Comparison of ENCODE assay signal across 27 cellular contexts in genomic region chr7:73361340-73361739, GRCh38. TPM values are rescaled to one million over a fixed set of nuclear protein-coding genes. Genes with fewer than 3 reads are reported as not detected.
"Had no signal": no experiment of that assay in that cellular context is flagged by ENCODE, and none has a peak within 500 bp of the region (broad histone marks: within the 10 kb centered on the region; RNA-seq: fewer than 3 reads in every experiment).

No MANE protein-coding gene starts in this region.

- FAIRE-seq: endometrium, frontal cortex had no signal

- H3K27ac Mint-ChIP-seq: nephron progenitor cell; stimulated activated naive B cell treated with anti-CD40 and anti-IgM and Interleukin-4, amounts not matched to agents 10 μg/mL and 1 μg/mL and 100 μg/mL, for 72 hours; stimulated activated naive CD8-positive, alpha-beta T cell treated with anti-CD3 and anti-CD28 coated beads, Interleukin-15, amount 100 ng/mL, for 72 hours had no signal

- H3K27me3 ChIP-seq: dorsolateral prefrontal cortex, testis had no signal

- H3K36me3 ChIP-seq: heart right ventricle, sigmoid colon, transverse colon had no signal

- H3K4me1 ChIP-seq: sigmoid colon had no signal

- H3K9me3 Mint-ChIP-seq: naive thymus-derived CD4-positive, alpha-beta T cell; nephron progenitor cell; stimulated activated naive B cell treated with anti-CD40 and anti-IgM and Interleukin-4, amounts not matched to agents 10 μg/mL and 1 μg/mL and 100 μg/mL, for 72 hours; stimulated activated naive CD8-positive, alpha-beta T cell treated with anti-CD3 and anti-CD28 coated beads, Interleukin-15, amount 100 ng/mL, for 72 hours had no signal

- H3K27ac ChIP-seq: coronary artery, dorsolateral prefrontal cortex, sigmoid colon, skin epidermis, testis, transverse colon had no signal

- DNase-seq: dorsolateral prefrontal cortex; effector CD8-positive, alpha-beta T cell; heart right ventricle; islet precursor cell; mammary epithelial cell; naive thymus-derived CD4-positive, alpha-beta T cell; nephron progenitor cell; sigmoid colon; stimulated activated CD4-positive, alpha-beta T cell treated with anti-CD3 and anti-CD28 coated beads, Interleukin-2, amount 100 ng/mL, for 24 hours; stimulated activated CD4-positive, alpha-beta T cell treated with anti-CD3 and anti-CD28 coated beads, Interleukin-4, amount 100 ng/mL, for 4 hours; stimulated activated naive B cell treated with anti-CD40 and anti-IgM and Interleukin-4, amounts not matched to agents 10 μg/mL and 1 μg/mL and 100 μg/mL, for 72 hours; stimulated activated naive CD8-positive, alpha-beta T cell treated with anti-CD3 and anti-CD28 coated beads, Interleukin-15, amount 100 ng/mL, for 72 hours; testis; transverse colon had no signal

- ATAC-seq: esophagus mucosa; heart right ventricle; left lobe of liver; naive thymus-derived CD4-positive, alpha-beta T cell; stimulated activated naive B cell treated with anti-CD40 and anti-IgM and Interleukin-4, amounts not matched to agents 10 μg/mL and 1 μg/mL and 100 μg/mL, for 72 hours; stimulated activated naive CD8-positive, alpha-beta T cell treated with anti-CD3 and anti-CD28 coated beads, Interleukin-15, amount 100 ng/mL, for 72 hours had no signal

- H3K4me3 ChIP-seq: coronary artery, dorsolateral prefrontal cortex, heart right ventricle, sigmoid colon, skin epidermis, testis, transverse colon had no signal

- H3K36me3 Mint-ChIP-seq: naive thymus-derived CD4-positive, alpha-beta T cell; stimulated activated naive B cell treated with anti-CD40 and anti-IgM and Interleukin-4, amounts not matched to agents 10 μg/mL and 1 μg/mL and 100 μg/mL, for 72 hours had no signal

- H3K9me3 ChIP-seq: heart right ventricle, sigmoid colon, testis, transverse colon had no signal

- H3K4me3 Mint-ChIP-seq: naive thymus-derived CD4-positive, alpha-beta T cell; nephron progenitor cell; stimulated activated naive B cell treated with anti-CD40 and anti-IgM and Interleukin-4, amounts not matched to agents 10 μg/mL and 1 μg/mL and 100 μg/mL, for 72 hours; stimulated activated naive CD8-positive, alpha-beta T cell treated with anti-CD3 and anti-CD28 coated beads, Interleukin-15, amount 100 ng/mL, for 72 hours had no signal

RNA-seq across cellular contexts. Expression of gene FKBP6, which starts 33.4 kb away (rescaled TPM):
- total RNA-seq: esophagus mucosa, fibroblast of lung, frontal cortex, heart right ventricle, left lobe of liver, mammary epithelial cell, mesenteric fat pad, mononuclear cell, osteocyte, pulmonary artery endothelial cell, sigmoid colon, subcutaneous adipose tissue, transverse colon, ureter had no signal
- polyA plus RNA-seq: fibroblast of lung; heart right ventricle; naive thymus-derived CD4-positive, alpha-beta T cell; sigmoid colon had no signal

RNA-seq across cellular contexts. Expression of gene TRIM50, which starts 33.5 kb away (rescaled TPM):
- total RNA-seq: esophagus mucosa; fibroblast of lung; frontal cortex; left lobe of liver; mononuclear cell; naive thymus-derived CD4-positive, alpha-beta T cell; osteocyte; pulmonary artery endothelial cell; transverse colon; ureter had no signal
- polyA plus RNA-seq: fibroblast of lung; mammary epithelial cell; naive thymus-derived CD4-positive, alpha-beta T cell had no signal
